16 cellular contexts compared by ENCODE assay signal in the genomic region with DNA sequence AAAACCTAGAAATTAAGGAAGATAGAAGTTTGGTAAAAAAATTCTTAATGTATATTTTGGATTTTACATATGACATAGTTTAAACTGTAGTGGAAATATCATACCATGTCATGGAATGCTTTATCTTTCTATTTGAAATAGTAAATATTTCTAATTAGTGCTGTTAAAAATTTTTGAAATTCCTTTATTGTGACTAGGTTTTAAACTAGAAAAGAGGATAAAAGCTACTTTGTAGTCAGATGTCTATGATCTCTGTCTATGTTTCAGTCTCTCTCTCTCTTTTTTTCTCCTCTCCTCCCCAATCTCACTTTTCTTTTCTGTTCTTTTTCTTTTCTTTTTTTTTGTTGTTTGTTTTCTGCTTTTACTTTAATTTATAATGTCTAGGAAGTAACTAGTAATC.
"Had no signal": no experiment of that assay in that cellular context is flagged by ENCODE, and none has a peak within 500 bp of the region (broad histone marks: within the 10 kb centered on the region; RNA-seq: fewer than 3 reads in every experiment).

No MANE protein-coding gene starts in this region.

- H3K27ac Mint-ChIP-seq: activated naive CD8-positive, alpha-beta T cell; natural killer cell; type B pancreatic cell had no signal

- H3K4me1 ChIP-seq: psoas muscle, suprapubic skin had no signal

- H3K4me3 Mint-ChIP-seq: activated naive CD8-positive, alpha-beta T cell; natural killer cell; type B pancreatic cell had no signal

- H3K27me3 ChIP-seq: suprapubic skin had no signal

- ATAC-seq: activated CD4-positive, CD25-positive, alpha-beta regulatory T cell treated with anti-CD3 and anti-CD28 coated beads, Interleukin-2, amount 50 U/mL, for 24 hours; lower lobe of right lung; mucosa of descending colon; natural killer cell; psoas muscle had no signal

- H3K36me3 ChIP-seq: lower lobe of right lung, suprapubic skin had no signal

- H3K27me3 Mint-ChIP-seq: activated naive CD8-positive, alpha-beta T cell; type B pancreatic cell had no signal

- H3K27ac ChIP-seq: lower lobe of right lung, psoas muscle, suprapubic skin had no signal

- DNase-seq: activated CD4-positive, alpha-beta T cell treated with anti-CD3 and anti-CD28 coated beads, Interleukin-2, amount 50 U/mL, for 4 hours; activated effector memory CD4-positive, alpha-beta T cell treated with anti-CD3 and anti-CD28 coated beads, Interleukin-2, amount 50 U/mL, for 16 hours; activated T-cell treated with anti-CD3 and anti-CD28 coated beads, Interleukin-2, amount 50 U/mL, for 1 hour; anterior cingulate cortex; hippocampal formation; lower lobe of right lung; mucosa of descending colon; natural killer cell; psoas muscle; stimulated activated CD4-positive, alpha-beta T cell treated with anti-CD3 and anti-CD28 coated beads, Interleukin-2, amount 100 ng/mL, for 48 hours; stimulated activated naive CD4-positive, alpha-beta T cell treated with Interleukin-2 at 50 U/mL for 16 hours; T-helper 2 cell had no signal

- H3K9me3 Mint-ChIP-seq: natural killer cell, type B pancreatic cell had no signal

- H3K4me3 ChIP-seq: lower lobe of right lung, mucosa of descending colon, psoas muscle, suprapubic skin had no signal

- H3K36me3 Mint-ChIP-seq: natural killer cell, type B pancreatic cell had no signal

- H3K9me3 ChIP-seq: lower lobe of right lung, mucosa of descending colon, psoas muscle, suprapubic skin had no signal
